In the genomic region with DNA sequence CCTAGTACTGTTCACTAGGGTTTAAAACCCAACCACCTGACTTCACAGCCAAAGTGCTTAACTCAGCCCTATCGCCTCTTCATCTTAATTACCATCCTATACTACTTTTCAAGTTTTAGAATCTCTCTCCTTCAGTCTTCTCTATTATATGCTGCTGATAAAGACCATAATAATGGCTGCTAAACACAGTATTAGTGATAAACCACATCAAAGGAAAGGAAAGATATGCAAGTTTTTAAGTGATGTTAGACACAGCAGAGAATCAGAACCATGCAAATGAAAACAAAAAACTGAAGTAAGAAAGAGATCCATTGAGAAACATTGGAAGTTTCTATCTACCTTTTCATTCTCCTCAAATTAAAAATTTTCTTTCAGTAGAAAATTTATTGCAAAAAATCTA, we compare ENCODE assay signal across 4 cellular contexts.
"Had no signal": no experiment of that assay in that cellular context is flagged by ENCODE, and none has a peak within 500 bp of the region (broad histone marks: within the 10 kb centered on the region; RNA-seq: fewer than 3 reads in every experiment).

No MANE protein-coding gene starts in this region.

- DNase-seq: GDM1, GF-D8 had no signal

- FAIRE-seq: GM12892, GM19239 had no signal
